17 cellular contexts compared by ENCODE assay signal in genomic region chr10:84370268-84370667, GRCh38.
"Had no signal": no experiment of that assay in that cellular context is flagged by ENCODE, and none has a peak within 500 bp of the region (broad histone marks: within the 10 kb centered on the region; RNA-seq: fewer than 3 reads in every experiment).

No MANE protein-coding gene starts in this region.

- H3K9me3 Mint-ChIP-seq: natural killer cell, neural crest cell had no signal

- FAIRE-seq: endometrium, small intestine had no signal

- H3K9me3 ChIP-seq: ovary had no signal

- H3K27ac ChIP-seq: heart left ventricle, ovary had no signal

- DNase-seq: effector memory CD4-positive, alpha-beta T cell; heart left ventricle; hippocampal formation; islet precursor cell; mammary epithelial cell; natural killer cell; nucleus accumbens; ovary; right cardiac atrium; small intestine; stimulated activated CD4-positive, alpha-beta T cell treated with anti-CD3 and anti-CD28 coated beads, Interleukin-12 subunit alpha, Interleukin-12 subunit beta, amount 100 ng/mL, for 4 hours; stimulated activated naive CD4-positive, alpha-beta T cell had no signal

- H3K4me3 Mint-ChIP-seq: natural killer cell, neural crest cell had no signal

- ATAC-seq: esophagus mucosa, heart left ventricle, left lobe of liver, natural killer cell, right cardiac atrium had no signal

- H3K36me3 ChIP-seq: ovary had no signal

- H3K27me3 Mint-ChIP-seq: progenitor cell of endocrine pancreas had no signal

- H3K27me3 ChIP-seq: heart left ventricle, ovary had no signal

- H3K36me3 Mint-ChIP-seq: natural killer cell had no signal

- H3K4me3 ChIP-seq: heart left ventricle, ovary had no signal

- H3K27ac Mint-ChIP-seq: progenitor cell of endocrine pancreas had no signal
